In genomic region chr2:204220896-204221295, GRCh38 we compare ENCODE assay signal across 25 cellular contexts.
"Had no signal": no experiment of that assay in that cellular context is flagged by ENCODE, and none has a peak within 500 bp of the region (broad histone marks: within the 10 kb centered on the region; RNA-seq: fewer than 3 reads in every experiment).

No MANE protein-coding gene starts in this region.

- H3K4me1 ChIP-seq: SJSA1 had no signal

- H3K4me3 Mint-ChIP-seq: IgD-negative memory B cell had no signal

- H3K36me3 Mint-ChIP-seq: IgD-negative memory B cell had no signal

- H3K27ac Mint-ChIP-seq: IgD-negative memory B cell had no signal

- ATAC-seq: K562, Right ventricle myocardium inferior had no signal

- H3K9me3 ChIP-seq: Peyer's patch had no signal

- H3K4me1 Mint-ChIP-seq: IgD-negative memory B cell had no signal

- H3K27ac ChIP-seq: HL-60, KMS-11, PC-9, Peyer's patch, SJSA1, SK-N-MC had no signal

- H3K4me3 ChIP-seq: K562, PC-9, Peyer's patch, SJSA1, SK-N-MC had no signal

- H2AFZ ChIP-seq: PC-9 had no signal

- H3K27me3 ChIP-seq: Peyer's patch had no signal

- H3K4me2 ChIP-seq: KMS-11, PC-9 had no signal

- H3K9ac ChIP-seq: KMS-11 had no signal

- DNase-seq: Kasumi-1; MM.1S; NCI-H1092 treated with DMSO at 0.1 percent for 48 hours; NCI-H1436; NCI-H187; NCI-H2029; NCI-H2081 treated with DMSO at 0.1 percent for 48 hours; NCI-H2171; NCI-H226; NCI-H446; NCI-H510A; NCI-H524 treated with DMSO at 0.1 percent for 48 hours; NCI-H69; NCI-H774; NK-92 treated with Interleukin-12 subunit alpha and Interleukin-12 subunit beta, amount 100 ng/mL, for 24 hours; PC-9; Peyer's patch; SHP77 treated with DMSO at 0.1 percent for 48 hours had no signal

- H3K36me3 ChIP-seq: Peyer's patch, SJSA1 had no signal
